ENCODE assay signal across 8 cellular contexts in the genomic region with DNA sequence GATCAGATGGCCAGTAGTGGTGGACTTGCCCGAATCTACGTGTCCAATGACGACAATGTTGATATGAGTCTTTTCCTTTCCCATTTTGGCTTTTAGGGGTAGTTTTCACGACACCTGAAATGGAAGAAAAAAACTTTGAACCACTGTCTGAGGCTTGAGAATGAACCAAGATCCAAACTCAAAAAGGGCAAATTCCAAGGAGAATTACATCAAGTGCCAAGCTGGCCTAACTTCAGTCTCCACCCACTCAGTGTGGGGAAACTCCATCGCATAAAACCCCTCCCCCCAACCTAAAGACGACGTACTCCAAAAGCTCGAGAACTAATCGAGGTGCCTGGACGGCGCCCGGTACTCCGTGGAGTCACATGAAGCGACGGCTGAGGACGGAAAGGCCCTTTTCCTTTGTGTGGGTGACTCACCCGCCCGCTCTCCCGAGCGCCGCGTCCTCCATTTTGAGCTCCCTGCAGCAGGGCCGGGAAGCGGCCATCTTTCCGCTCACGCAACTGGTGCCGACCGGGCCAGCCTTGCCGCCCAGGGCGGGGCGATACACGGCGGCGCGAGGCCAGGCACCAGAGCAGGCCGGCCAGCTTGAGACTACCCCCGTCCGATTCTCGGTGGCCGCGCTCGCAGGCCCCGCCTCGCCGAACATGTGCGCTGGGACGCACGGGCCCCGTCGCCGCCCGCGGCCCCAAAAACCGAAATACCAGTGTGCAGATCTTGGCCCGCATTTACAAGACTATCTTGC. TPM values are rescaled to one million over a fixed set of nuclear protein-coding genes. Genes with fewer than 3 reads are reported as not detected.
A peak's percentile ranks its signal among the peaks of the same experiment; 100 is the strongest.
DNase-seq lines count a peak whose midpoint lies in the region; ATAC-seq and TF ChIP-seq lines count a peak whose summit lies in the region.

No MANE protein-coding gene starts in this region.

- peak overlapping the region; percentile 94 for H2BK5ac ChIP-seq in IMR-90 (ENCODE audit: low read depth, low read length, poor library complexity, severe bottlenecking)

- TF ChIP-seq POLR2A in IMR-90 (IDR thresholded peaks at IDR 0.05; ENCODE audit: low read depth, low read length) (no peak; the same call in 1 of the 2 replicates), heart left ventricle (IDR thresholded peaks at IDR 0.05) (no peak)

- peaks cover 6% of the 10 kb centered on the region for H3K4me1 ChIP-seq in IMR-90 (ENCODE audit: control insufficient read depth, insufficient read depth, low read length)
- peaks cover 38% of the 10 kb centered on the region for H3K4me1 ChIP-seq in adipocyte (ENCODE audit: control insufficient read depth, insufficient read depth, low read length)
- peaks cover 0 to 62% (median 41%) of the 10 kb centered on the region in 12 donors for H3K4me1 ChIP-seq in heart left ventricle
- peaks cover 0 to 69% (median 38%) of the 10 kb centered on the region in 4 donors for H3K4me1 ChIP-seq in tibial artery

- H2BK15ac ChIP-seq in IMR-90 (ENCODE audit: low read depth, low read length): no peak overlapping the region

- peaks cover 9 to 39% of the 10 kb centered on the region in 2 experiments; a peak in 2 of 4 replicates for H3K79me1 ChIP-seq in IMR-90 (ENCODE audit: low read depth in 1 of 2, low read length in 2 of 2)

- peak overlapping the region; percentile 96 for H2AK5ac ChIP-seq in IMR-90 (ENCODE audit: low read depth, low read length)

- peak overlapping the region; percentile 96 to 98 for H3K27ac Mint-ChIP-seq in T-cell

- H3K4me2 ChIP-seq in IMR-90 (ENCODE audit: low read depth, low read length): peak overlapping the region; percentile 87

- POLR2A ChIA-PET in IMR-90 (lab: Charles Lee; ENCODE audit: unreplicated experiment): interaction anchor here (0.7 to 3.2 kb wide), 7 partner anchors 46 to 133 kb away, joined by 3 to 35 read pairs (median 4); a partner anchor contains a TSS
- POLR2A ChIA-PET in T-cell (lab: Charles Lee): interaction anchor here (0.5 to 1.3 kb wide), 17 partner anchors 12 to 1756 kb away, joined by 3 to 19 read pairs (median 4); a partner anchor contains a TSS

- intact Hi-C loops in IMR-90 (cut with micrococcal nuclease) (loop anchor here (2.0 kb wide), 1 partner anchor 133 kb away; a partner anchor contains a TSS), heart left ventricle (cut with DNase I) (loop anchor here in 8 of 10 donors (2.0 to 10.0 kb wide), 10 partner anchors 47 to 1995 kb away; no protein-coding TSS in a partner anchor), tibial artery (cut with DNase I; ENCODE audit: low total_unique reads) (loop anchor here (2.0 kb wide), 1 partner anchor 61 kb away; no protein-coding TSS in a partner anchor)

- H3K27me3 ChIP-seq in IMR-90 (ENCODE audit: control insufficient read depth, insufficient read depth, low read length): no peaks in the 10 kb centered on the region
- H3K27me3 ChIP-seq in adipocyte (replicated peaks; ENCODE audit: control insufficient read depth, insufficient read depth, low read length): no peaks in the 10 kb centered on the region
- H3K27me3 ChIP-seq in heart left ventricle: peaks cover 0 to 31% (median 0%) of the 10 kb centered on the region in 9 donors
- no peaks in the 10 kb centered on the region for H3K27me3 ChIP-seq in tibial artery

- H3K4ac ChIP-seq in IMR-90 (ENCODE audit: low read depth, low read length): peak overlapping the region; percentile 97

- no peak overlapping the region for H2BK20ac ChIP-seq in IMR-90 (ENCODE audit: low read depth, low read length)

- H4K8ac ChIP-seq in IMR-90 (ENCODE audit: low read depth in 2 of 2, low read length in 2 of 2): peak overlapping the region; percentile 79 to 95

- H3K9me3 ChIP-seq in IMR-90 (ENCODE audit: control insufficient read depth, insufficient read depth, low read length) (no peaks in the 10 kb centered on the region), adipocyte (ENCODE audit: control insufficient read depth, low read length) (no peaks in the 10 kb centered on the region), heart left ventricle (no peaks in the 10 kb centered on the region), tibial artery (no peaks in the 10 kb centered on the region)

- H3K56ac ChIP-seq in IMR-90 (ENCODE audit: extremely low read depth, insufficient read depth, low read length): peak overlapping the region; percentile 96

- H3K27me3 Mint-ChIP-seq in T-cell: no peaks in the 10 kb centered on the region

- H3K36me3 ChIP-seq in IMR-90 (ENCODE audit: control insufficient read depth, insufficient read depth, low read length) (peaks cover 42% of the 10 kb centered on the region), adipocyte (ENCODE audit: control insufficient read depth, insufficient read depth, low read length, severe bottlenecking) (peaks cover 49% of the 10 kb centered on the region), heart left ventricle (peaks cover 2 to 52% (median 44%) of the 10 kb centered on the region in 9 donors), tibial artery (peaks cover 40 to 45% (median 41%) of the 10 kb centered on the region in 3 donors)

- H2AK9ac ChIP-seq in IMR-90 (replicated peaks; ENCODE audit: low read depth, low read length, poor library complexity): peak overlapping the region; percentile 86

- peak; percentile 68 for DNase-seq in ELF-1 (ENCODE audit: low read depth, low spot score)
- peak; percentile 78 for DNase-seq in IMR-90
- peak; percentile 50 to 75 (median 70) for DNase-seq in T-cell
- DNase-seq in adipocyte (ENCODE audit: low read depth): peak; percentile 84
- peak; percentile 75 to 89 (median 83) for DNase-seq in heart left ventricle
- DNase-seq in pons (ENCODE audit: low spot score): peak; percentile 47
- peak; percentile 82 to 90 for DNase-seq in tibial artery
- DNase-seq in HPDE6-E6E7 (ENCODE audit: extremely low spot score): no peak

- in situ Hi-C loops in IMR-90 (cut with MboI; ENCODE audit: low sequenced_read_pairs): loop anchor here (5.0 kb wide), 1 partner anchor 62 kb away; no protein-coding TSS in a partner anchor

- H2AFZ ChIP-seq in IMR-90 (replicated peaks; ENCODE audit: low read length, poor library complexity): no peak overlapping the region

- peaks cover 71 to 77% (median 71%) of the 10 kb centered on the region in 3 donors for H3K4me1 Mint-ChIP-seq in T-cell

- H3K4me3 Mint-ChIP-seq in T-cell: peak overlapping the region; percentile 95 to 97 (median 96)

- peak overlapping the region; percentile 76 for H4K5ac ChIP-seq in IMR-90 (ENCODE audit: low read depth, low read length)

- H3K9me1 ChIP-seq in IMR-90 (ENCODE audit: insufficient read depth, low read length): no peaks in the 10 kb centered on the region

- peak overlapping the region; percentile 99 for H3K14ac ChIP-seq in IMR-90 (replicated peaks; ENCODE audit: low read depth, low read length)

- 0 out of 2 replicates have a peak overlapping the region, but pooled peaks have one; percentile 39 for H2BK120ac ChIP-seq in IMR-90 (ENCODE audit: low read depth, low read length)

- TF ChIP-seq CTCF in IMR-90 (conservative IDR thresholded peaks at IDR 0.05; ENCODE audit: low read depth, low read length) (no peak), heart left ventricle (IDR thresholded peaks at IDR 0.05) (no peak), tibial artery (IDR thresholded peaks at IDR 0.05) (no peak)

- BruUV-seq in IMR-90 (replicated peaks; lab: Mats Ljungman, UMichigan): no TSS peak

- H3K36me3 Mint-ChIP-seq in T-cell: peaks cover 50% of the 10 kb centered on the region

- H4K91ac ChIP-seq in IMR-90 (ENCODE audit: insufficient read depth, low read depth, low read length): peak overlapping the region; percentile 96

- H3K27ac ChIP-seq in IMR-90 (ENCODE audit: insufficient read depth, low read length) (peak overlapping the region; percentile 96), heart left ventricle (peak overlapping the region; percentile 91 to 100 (median 98)), tibial artery (peak overlapping the region; percentile 97 to 99)

- H3K4me3 ChIP-seq in IMR-90 (ENCODE audit: insufficient read depth, low read depth, low read length): peak overlapping the region; percentile 84
- peak overlapping the region; percentile 91 for H3K4me3 ChIP-seq in adipocyte (ENCODE audit: low read length)
- H3K4me3 ChIP-seq in heart left ventricle: peak overlapping the region; percentile 54 to 99 (median 80)
- peak overlapping the region; percentile 82 to 88 for H3K4me3 ChIP-seq in tibial artery

- TF ChIP-seq RAD21 in IMR-90 (IDR thresholded peaks at IDR 0.05; ENCODE audit: low read length): no peak

- peak overlapping the region; percentile 87 for H3K18ac ChIP-seq in IMR-90 (ENCODE audit: low read depth, low read length)

- WGBS in IMR-90 (ENCODE audit: extremely low coverage in 2 of 2, insufficient read length in 1 of 2), 2 experiments: 0% methylated on average over 45 of the region's 55 CpGs; no CpG with 5 or more reads in 1 of the 2 experiments
- WGBS in heart left ventricle, 4 donors: 3 to 11% (median 4%) methylated on average over 16 to 55 of the region's 55 CpGs

- dilution Hi-C loops in IMR-90 (cut with HindIII; ENCODE audit: low sequenced_read_pairs, unreplicated experiment): no loop called here

- peak overlapping the region; percentile 99 for H3K23ac ChIP-seq in IMR-90 (ENCODE audit: low read depth, low read length)

- peaks cover 56% of the 10 kb centered on the region for H4K20me1 ChIP-seq in IMR-90 (ENCODE audit: insufficient read depth, low read length)

- CTCF ChIA-PET in IMR-90 (lab: Yijun Ruan, JAX) (interaction anchor here (0.8 to 1.7 kb wide), 3 partner anchors 60 to 91 kb away, joined by 3 read pairs; no protein-coding TSS in a partner anchor), T-cell (lab: Charles Lee) (interaction anchor here in 1 of 2 donors (0.6 to 1.1 kb wide), 4 partner anchors 59 to 135 kb away, joined by 3 to 6 read pairs (median 3); a partner anchor contains a TSS)

- no peaks in the 10 kb centered on the region for H3K9me3 Mint-ChIP-seq in T-cell

- ATAC-seq in IMR-90 (ENCODE audit: low read depth) (peak; percentile 4), T-cell (replicated peaks in 1 of 4) (peak; percentile 20 to 27 (median 26)), heart left ventricle (peak; percentile 23 to 69 (median 50))

- peak overlapping the region; percentile 99 for H3K9ac ChIP-seq in IMR-90 (ENCODE audit: low read depth, low read length)
- peak overlapping the region; percentile 99 for H3K9ac ChIP-seq in adipocyte (ENCODE audit: low read length)

RNA-seq across cellular contexts. Expression of a gene that starts 0.7 kb away (rescaled TPM):
- total RNA-seq in IMR-90 (2012; rRNA removed): 28,223 and 30,152 TPM in 2 replicates
- polyA plus RNA-seq in IMR-90 (2012; rRNA removed): 11,870 and 14,757 TPM in 2 replicates
- 7,454 and 10,082 TPM in 2 replicates for polyA plus RNA-seq in IMR-90 (2012; cell fraction: cytosol; rRNA removed)
- 1,642 and 5,672 TPM in 2 replicates for polyA plus RNA-seq in IMR-90 (2012; cell fraction: nucleus; rRNA removed; ENCODE audit: low replicate concordance)
- over 10,000 TPM; 14,142 to 15,123 (median 14,655) TPM for total RNA-seq in T-cell
- total RNA-seq in heart left ventricle: 1,000 to 10,000 TPM in 8 of 9 donors, 100 to 1,000 TPM in 1; 975 to 3,337 (median 1,528) TPM
- polyA plus RNA-seq in heart left ventricle: 1,000 to 10,000 TPM in 1 of 2 donors, 100 to 1,000 TPM in 1; 743 to 4,205 TPM

RNA-seq across cellular contexts. Expression of a gene that starts 58.6 kb away (rescaled TPM):
- total RNA-seq in IMR-90 (2012; rRNA removed) (34.7 and 39.8 TPM in 2 replicates), T-cell (10 to 100 TPM; 55.0 to 80.4 (median 59.3) TPM), heart left ventricle (10 to 100 TPM; 18.8 to 32.2 (median 23.7) TPM)
- polyA plus RNA-seq in IMR-90 (2012; rRNA removed) (12.7 and 15.0 TPM in 2 replicates), heart left ventricle (10 to 100 TPM in 1 of 2 donors, 1 to 10 TPM in 1; 8.6 to 19.4 TPM)
- 4.3 and 6.3 TPM in 2 replicates for polyA plus RNA-seq in IMR-90 (2012; cell fraction: cytosol; rRNA removed)
- polyA plus RNA-seq in IMR-90 (2012; cell fraction: nucleus; rRNA removed; ENCODE audit: low replicate concordance): 12.2 and 32.1 TPM in 2 replicates
